Comparison of ENCODE assay signal across 8 cellular contexts in genomic region chr4:183099537-183100297, GRCh38.
DNase-seq lines count a peak whose midpoint lies in the region; ATAC-seq, FAIRE-seq and TF ChIP-seq lines count a peak whose summit lies in the region.

No MANE protein-coding gene starts in this region.

- TF ChIP-seq CTCF in fibroblast of pulmonary artery (IDR thresholded peaks at IDR 0.05; ENCODE audit: low read length, missing control alignments), result no peak
- TF ChIP-seq CTCF in nephron (IDR thresholded peaks at IDR 0.05; ENCODE audit: unreplicated experiment in 3 of 3), result no peak
- no peak for TF ChIP-seq CTCF in D721Med (IDR thresholded peaks at IDR 0.05; ENCODE audit: insufficient read depth, missing control alignments)

- no peaks in the 10 kb centered on the region for H3K36me3 Mint-ChIP-seq in nephron (ENCODE audit: low read depth)

- DNase-seq in D341Med (ENCODE audit: low spot score) (peak; percentile 70), fibroblast of pulmonary artery (ENCODE audit: low read depth) (no peak), D721Med (ENCODE audit: insufficient read length, low spot score) (no peak)
- DNase-seq in activated CD8-positive, alpha-beta memory T cell treated with anti-CD3 and anti-CD28 coated beads, Interleukin-2, amount 50 U/mL, for 4 hours, result peak; percentile 19

- H3K4me3 ChIP-seq in fibroblast of pulmonary artery (replicated peaks; ENCODE audit: low read depth, low read length), result peak overlapping the region; percentile 78

- H3K27ac Mint-ChIP-seq in nephron, result peak overlapping the region; percentile 41 to 88 (median 66)

- peaks cover 23% of the 10 kb centered on the region for H3K27me3 Mint-ChIP-seq in nephron (ENCODE audit: low read depth)

- H3K4me3 Mint-ChIP-seq in nephron, result peak overlapping the region; percentile 84 to 93 (median 92)

- H3K9me3 Mint-ChIP-seq in nephron, result no peaks in the 10 kb centered on the region

- FAIRE-seq in D721Med (lab: Jason Lieb, UNC), result no peak

- ATAC-seq in HG03097 (IDR thresholded peaks at IDR 0.05; ENCODE audit: low FRiP score, unreplicated experiment) (peak; percentile 12), GM21360 (IDR thresholded peaks at IDR 0.05; ENCODE audit: unreplicated experiment) (no peak), GM21526 (IDR thresholded peaks at IDR 0.05; ENCODE audit: low FRiP score, unreplicated experiment) (no peak)

- peaks cover 29% of the 10 kb centered on the region for H3K4me1 Mint-ChIP-seq in nephron

Comparison
In these comparisons a context has a peak if more than half of its experiments do, and no peak if none do; other contexts are left out.
1. DNase-seq: peak in D341Med (single experiment) and activated CD8-positive, alpha-beta memory T cell treated with anti-CD3 and anti-CD28 coated beads, Interleukin-2, amount 50 U/mL, for 4 hours (single experiment); none in fibroblast of pulmonary artery (single experiment) and D721Med (single experiment).